8 cellular contexts compared by ENCODE assay signal in the genomic region with DNA sequence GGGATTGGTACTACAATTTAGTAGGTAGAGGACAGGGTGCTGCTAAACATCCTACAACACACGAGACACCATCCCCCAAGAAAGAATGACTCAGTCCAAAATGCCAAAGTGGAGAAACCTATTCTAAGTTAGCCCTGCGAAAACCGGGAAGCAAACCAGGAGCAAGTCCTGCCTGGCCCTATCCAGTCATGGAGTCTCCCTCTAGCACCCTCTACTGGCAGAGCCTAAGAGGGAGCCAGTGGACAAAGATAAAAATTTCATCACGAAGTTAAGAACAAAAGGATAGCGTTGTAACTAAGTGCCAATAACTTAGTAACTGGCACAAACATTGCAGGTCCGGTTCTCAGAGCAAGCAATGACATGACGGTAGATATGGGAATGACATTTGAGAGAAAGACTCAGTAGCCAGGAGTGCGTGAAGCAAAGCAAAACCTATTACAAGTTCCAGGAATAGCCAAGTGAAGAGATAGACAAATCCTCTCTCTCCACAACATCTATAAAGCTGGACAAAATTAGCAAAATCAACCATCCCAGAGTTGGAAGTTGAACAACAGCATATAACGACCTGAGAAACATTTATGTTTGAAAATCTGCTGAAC.
DNase-seq lines count a peak whose midpoint lies in the region; ATAC-seq, FAIRE-seq and TF ChIP-seq lines count a peak whose summit lies in the region.

No MANE protein-coding gene starts in this region.

- H3K4me3 ChIP-seq in A549 (no peak overlapping the region), GM12864 (ENCODE audit: low read depth, low read length) (no peak overlapping the region), neuronal stem cell (ENCODE audit: low read length in 2 of 2) (no peak overlapping the region)

- no peak for TF ChIP-seq POLR2A in A549 (IDR thresholded peaks at IDR 0.05; ENCODE audit: low read length)

- no peak overlapping the region for H3K4ac ChIP-seq in neuronal stem cell (ENCODE audit: low read length)

- H3K23ac ChIP-seq in neuronal stem cell (ENCODE audit: low read depth, low read length, poor library complexity), result no peak overlapping the region

- H2AFZ ChIP-seq in neuronal stem cell (ENCODE audit: low read length), result peak overlapping the region; percentile 55

- no peaks in the 10 kb centered on the region for H3K27me3 ChIP-seq in neuronal stem cell (ENCODE audit: control insufficient read depth in 3 of 3, insufficient read depth in 3 of 3, low read depth in 1 of 3, low read length in 3 of 3)

- H3K79me1 ChIP-seq in neuronal stem cell (ENCODE audit: low read depth, low read length), result no peaks in the 10 kb centered on the region

- H3K9me3 ChIP-seq in A549 (no peaks in the 10 kb centered on the region), neuronal stem cell (replicated peaks in 1 of 2; ENCODE audit: control insufficient read depth in 2 of 2, insufficient read depth in 1 of 2, low read depth in 1 of 2, low read length in 2 of 2) (no peaks in the 10 kb centered on the region)

- CTCF ChIA-PET in A549 (lab: Yijun Ruan, JAX), result interaction anchor here (0.9 to 1.5 kb wide), 2 partner anchors 14 to 30 kb away, joined by 3 to 5 read pairs; no protein-coding TSS in a partner anchor

- no peak overlapping the region for H4K8ac ChIP-seq in neuronal stem cell (ENCODE audit: low read depth, low read length)

- H3K18ac ChIP-seq in neuronal stem cell (ENCODE audit: low read length), result no peak overlapping the region

- H3K4me1 ChIP-seq in A549 (no peaks in the 10 kb centered on the region), neuronal stem cell (ENCODE audit: control insufficient read depth in 2 of 2, insufficient read depth in 1 of 2, low read depth in 1 of 2, low read length in 2 of 2) (peaks cover 4 to 8% of the 10 kb centered on the region in 2 donors)

- no peak overlapping the region for H3K4me2 ChIP-seq in A549
- no peak overlapping the region for H3K4me2 ChIP-seq in neuronal stem cell (ENCODE audit: insufficient read depth, low read length, poor library complexity, severe bottlenecking)

- H3K27ac ChIP-seq in A549, result no peak overlapping the region
- H3K27ac ChIP-seq in neuronal stem cell (replicated peaks; ENCODE audit: low read length), result no peak overlapping the region

- peak; percentile 49 for TF ChIP-seq CTCF in A549 (IDR thresholded peaks at IDR 0.05)
- peak; percentile 87 for TF ChIP-seq CTCF in GM12864 (IDR thresholded peaks at IDR 0.05; ENCODE audit: low read depth, low read length, missing control alignments)

- H3K14ac ChIP-seq in neuronal stem cell (ENCODE audit: low read length), result no peak overlapping the region

- no peak for TF ChIP-seq EP300 in A549 (IDR thresholded peaks at IDR 0.05)

- H3K36me3 ChIP-seq in neuronal stem cell (replicated peaks in 1 of 2; ENCODE audit: control insufficient read depth in 2 of 2, insufficient read depth in 2 of 2, low read length in 2 of 2), result no peaks in the 10 kb centered on the region

- WGBS in A549 (ENCODE audit: missing lambda C conversion rate), result 1% methylated on average over 9 of the region's 9 CpGs
- WGBS in neuronal stem cell (ENCODE audit: extremely low coverage in 2 of 2, insufficient read length in 2 of 2, insufficient replicate concordance in 1 of 2), 2 donors, result no CpG with 5 or more reads among the region's 9 CpGs

- H2BK12ac ChIP-seq in neuronal stem cell (ENCODE audit: low read length), result no peak overlapping the region

- peak; percentile 70 to 88 for ATAC-seq in A549

- peak; percentile 24 to 43; a peak in 4 of 5 replicates for TF ChIP-seq RAD21 in A549 (conservative IDR thresholded peaks at IDR 0.05 in 1 of 2, IDR thresholded peaks at IDR 0.05 in 1 of 2)

- no peak for FAIRE-seq in A549 (lab: Jason Lieb, UNC)

- H2AK5ac ChIP-seq in neuronal stem cell (ENCODE audit: low read depth, low read length), result no peak overlapping the region

- no peak overlapping the region for H4K91ac ChIP-seq in neuronal stem cell (ENCODE audit: low read depth, low read length, poor library complexity)

- H3K9ac ChIP-seq in neuronal stem cell (ENCODE audit: low read depth, low read length, poor library complexity), result no peak overlapping the region

- no peak overlapping the region for H2BK15ac ChIP-seq in neuronal stem cell (ENCODE audit: low read length)

- no peak overlapping the region for H2BK5ac ChIP-seq in neuronal stem cell (ENCODE audit: low read length)

- no peak overlapping the region for H2BK120ac ChIP-seq in neuronal stem cell (ENCODE audit: low read depth, low read length)

- DNase-seq in A549 (ENCODE audit: low read depth in 1 of 2, low spot score in 1 of 2) (peak; percentile 5 to 46), GM12864 (ENCODE audit: low read depth) (no peak), NCI-H1092 (lab: John Stamatoyannopoulos, UW) (peak; percentile 24), SW480 (ENCODE audit: low spot score) (peak; percentile 50), fibroblast of peridontal ligament (ENCODE audit: extremely low read depth) (peak; percentile 52), neuronal stem cell (ENCODE audit: low spot score) (peak; percentile 74), DMS79 (lab: John Stamatoyannopoulos, UW) (no peak)
- DNase-seq in activated effector memory CD4-positive, alpha-beta T cell treated with Interleukin-2 at 50 U/mL for 16 hours, result no peak

- POLR2A ChIA-PET in A549 (lab: Yijun Ruan, JAX), result no interaction called here

TF ChIP-seq in A549, 52 proteins besides CTCF, POLR2A, EP300 and RAD21:
- TF ChIP-seq SMC3 (IDR thresholded peaks at IDR 0.05), result peak; percentile 44
- TF ChIP-seq, protein P1, sequence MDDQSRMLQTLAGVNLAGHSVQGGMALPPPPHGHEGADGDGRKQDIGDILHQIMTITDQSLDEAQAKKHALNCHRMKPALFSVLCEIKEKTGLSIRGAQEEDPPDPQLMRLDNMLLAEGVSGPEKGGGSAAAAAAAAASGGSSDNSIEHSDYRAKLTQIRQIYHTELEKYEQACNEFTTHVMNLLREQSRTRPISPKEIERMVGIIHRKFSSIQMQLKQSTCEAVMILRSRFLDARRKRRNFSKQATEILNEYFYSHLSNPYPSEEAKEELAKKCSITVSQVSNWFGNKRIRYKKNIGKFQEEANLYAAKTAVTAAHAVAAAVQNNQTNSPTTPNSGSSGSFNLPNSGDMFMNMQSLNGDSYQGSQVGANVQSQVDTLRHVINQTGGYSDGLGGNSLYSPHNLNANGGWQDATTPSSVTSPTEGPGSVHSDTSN (IDR thresholded peaks at IDR 0.05), result no peak

Comparison
In these comparisons a context has a peak if more than half of its experiments do, and no peak if none do; other contexts are left out.
1. DNase-seq: peak in A549 (2 of 2), NCI-H1092 (single experiment), SW480 (single experiment), fibroblast of peridontal ligament (single experiment) and neuronal stem cell (single experiment); none in GM12864 (single experiment), activated effector memory CD4-positive, alpha-beta T cell treated with Interleukin-2 at 50 U/mL for 16 hours (single experiment) and DMS79 (single experiment).